7 cellular contexts compared by ENCODE assay signal in genomic region chr15:51736646-51737537, GRCh38. TPM values are rescaled to one million over a fixed set of nuclear protein-coding genes. Genes with fewer than 3 reads are reported as not detected.
DNase-seq lines count a peak whose midpoint lies in the region; ATAC-seq, FAIRE-seq and TF ChIP-seq lines count a peak whose summit lies in the region.

No MANE protein-coding gene starts in this region.

- H3K27me3 ChIP-seq in ectodermal cell (ENCODE audit: control insufficient read depth, insufficient read depth, low read length, poor library complexity, severe bottlenecking) (peaks cover 48% of the 10 kb centered on the region), mononuclear cell (ENCODE audit: insufficient read depth, low read length) (no peaks in the 10 kb centered on the region)

- H3K4me1 ChIP-seq in ectodermal cell (ENCODE audit: control insufficient read depth, insufficient read depth, low read length) = peaks cover 5% of the 10 kb centered on the region
- H3K4me1 ChIP-seq in mononuclear cell (ENCODE audit: insufficient read depth, low read length) = peaks cover 59% of the 10 kb centered on the region

- H3K4me3 ChIP-seq in ectodermal cell (ENCODE audit: insufficient read depth, low read depth, low read length) (peak overlapping the region; percentile 47), mononuclear cell (ENCODE audit: low read length) (peak overlapping the region; percentile 70)

- H3K9me3 ChIP-seq in ectodermal cell (ENCODE audit: control insufficient read depth, low read length) (no peaks in the 10 kb centered on the region), mononuclear cell (ENCODE audit: low read depth, low read length) (no peaks in the 10 kb centered on the region)

- DNase-seq in GM12892 (ENCODE audit: insufficient read length) = peak; percentile 43
- peak; percentile 44 for DNase-seq in HEK293T (ENCODE audit: extremely low spot score)
- DNase-seq in NCI-H2081 (lab: John Stamatoyannopoulos, UW) = peak; percentile 65 to 73
- peak; percentile 57 to 66 for DNase-seq in activated CD4-positive, alpha-beta T cell treated with anti-CD3 and anti-CD28 coated beads, Interleukin-2, amount 50 U/mL, for 48 hours
- DNase-seq in stimulated activated naive CD8-positive, alpha-beta T cell treated with anti-CD3 and anti-CD28 coated beads, Interleukin-15, Interleukin-2, amounts not matched to agents 100 U/mL and 50 U/mL, for 24 hours = peak; percentile 69

- ATAC-seq in stimulated activated naive CD8-positive, alpha-beta T cell treated with anti-CD3 and anti-CD28 coated beads, Interleukin-15, Interleukin-2, amounts not matched to agents 100 U/mL and 50 U/mL, for 24 hours = peak; percentile 60

- no peaks in the 10 kb centered on the region for H3K36me3 ChIP-seq in ectodermal cell (ENCODE audit: control insufficient read depth, insufficient read depth, low read length)

- no peak for FAIRE-seq in GM12892 (lab: Jason Lieb, UNC)

- POLR2A ChIA-PET in HEK293T (lab: Yijun Ruan, JAX) = interaction anchor here (0.9 to 1.4 kb wide), 5 partner anchors 10 to 116 kb away, joined by 3 to 5 read pairs (median 4); no protein-coding TSS in a partner anchor

- no peak overlapping the region for H3K27ac ChIP-seq in ectodermal cell (ENCODE audit: insufficient read depth, low read depth, low read length, poor library complexity, severe bottlenecking)

- CTCF ChIA-PET in HEK293T (lab: Yijun Ruan, JAX) = interaction anchor here (0.9 to 1.2 kb wide), 2 partner anchors 40 to 87 kb away, joined by 4 read pairs; no protein-coding TSS in a partner anchor

- 4 to 5% methylated on average over 73 of the region's 74 CpGs for WGBS in ectodermal cell, 2 experiments

- TF ChIP-seq POLR2A in GM12892 (IDR thresholded peaks at IDR 0.05; ENCODE audit: low read depth, low read length) = no peak; the same call in 1 of the 2 replicates

TF ChIP-seq in HEK293T, 16 proteins besides CTCF, POLR2A, EP300 and RAD21:
- TF ChIP-seq LEF1 (IDR thresholded peaks at IDR 0.05; ENCODE audit: borderline replicate concordance) (0 out of 2 replicates have a peak, but pooled peaks have one; percentile 19), FOXK2 (IDR thresholded peaks at IDR 0.05) (no peak), ARNT (IDR thresholded peaks at IDR 0.05) (no peak), L3MBTL2 (conservative IDR thresholded peaks at IDR 0.05) (no peak), ELF4 (IDR thresholded peaks at IDR 0.05) (no peak), SP1 (IDR thresholded peaks at IDR 0.05) (no peak)
- TF ChIP-seq, protein P1, sequence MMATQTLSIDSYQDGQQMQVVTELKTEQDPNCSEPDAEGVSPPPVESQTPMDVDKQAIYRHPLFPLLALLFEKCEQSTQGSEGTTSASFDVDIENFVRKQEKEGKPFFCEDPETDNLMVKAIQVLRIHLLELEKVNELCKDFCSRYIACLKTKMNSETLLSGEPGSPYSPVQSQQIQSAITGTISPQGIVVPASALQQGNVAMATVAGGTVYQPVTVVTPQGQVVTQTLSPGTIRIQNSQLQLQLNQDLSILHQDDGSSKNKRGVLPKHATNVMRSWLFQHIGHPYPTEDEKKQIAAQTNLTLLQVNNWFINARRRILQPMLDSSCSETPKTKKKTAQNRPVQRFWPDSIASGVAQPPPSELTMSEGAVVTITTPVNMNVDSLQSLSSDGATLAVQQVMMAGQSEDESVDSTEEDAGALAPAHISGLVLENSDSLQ (IDR thresholded peaks at IDR 0.05) = no peak

RNA-seq across cellular contexts. Expression of gene LYSMD2, which starts 0.6 kb away (rescaled TPM):
- 46.9 TPM for polyA plus RNA-seq in GM12892 (2012; ENCODE audit: missing spikeins)
- polyA plus RNA-seq in ectodermal cell (2013, experiment 1 of 4) = 0.41 TPM
- polyA plus RNA-seq in ectodermal cell (2013, experiment 2 of 4) = not detected
- not detected for polyA plus RNA-seq in ectodermal cell (2013, experiment 3 of 4)
- 0.32 TPM for polyA plus RNA-seq in ectodermal cell (2013, experiment 4 of 4)
- total RNA-seq in mononuclear cell = 18.1 TPM

RNA-seq across cellular contexts. Expression of gene TMOD2, which starts 14.5 kb away (rescaled TPM):
- 4.9 TPM for polyA plus RNA-seq in GM12892 (2012; ENCODE audit: missing spikeins)
- 3.9 TPM for polyA plus RNA-seq in ectodermal cell (2013, experiment 1 of 4)
- polyA plus RNA-seq in ectodermal cell (2013, experiment 2 of 4) = 2.1 TPM
- polyA plus RNA-seq in ectodermal cell (2013, experiment 3 of 4) = 2.3 TPM
- polyA plus RNA-seq in ectodermal cell (2013, experiment 4 of 4) = 2.6 TPM
- 5.9 TPM for total RNA-seq in mononuclear cell

RNA-seq across cellular contexts. Expression of gene SCG3, which starts 55.6 kb away (rescaled TPM):
- polyA plus RNA-seq in GM12892 (2012; ENCODE audit: missing spikeins) = 0.21 TPM
- 2.6 TPM for polyA plus RNA-seq in ectodermal cell (2013, experiment 1 of 4)
- polyA plus RNA-seq in ectodermal cell (2013, experiment 2 of 4) = 1.5 TPM
- polyA plus RNA-seq in ectodermal cell (2013, experiment 3 of 4) = 2.8 TPM
- polyA plus RNA-seq in ectodermal cell (2013, experiment 4 of 4) = 2.9 TPM
- total RNA-seq in mononuclear cell = not detected
